Comparison of ENCODE assay signal across 15 cellular contexts in genomic region chr17:39705786-39706348, GRCh38. TPM values are rescaled to one million over a fixed set of nuclear protein-coding genes. Genes with fewer than 3 reads are reported as not detected.
DNase-seq lines count a peak whose midpoint lies in the region; ATAC-seq and TF ChIP-seq lines count a peak whose summit lies in the region.
"Had no signal": no experiment of that assay in that cellular context is flagged by ENCODE, and none has a peak within 500 bp of the region (broad histone marks: within the 10 kb centered on the region; RNA-seq: fewer than 3 reads in every experiment).

No MANE protein-coding gene starts in this region.

- no peak overlapping the region for H2AK5ac ChIP-seq in mesendoderm (ENCODE audit: low read length)

- no peak overlapping the region for H3K9ac ChIP-seq in iPS-18a (ENCODE audit: low read length)
- H3K9ac ChIP-seq in mesendoderm (ENCODE audit: low read length), result no peak overlapping the region

- H4K8ac ChIP-seq in mesendoderm (ENCODE audit: low read depth, low read length), result no peak overlapping the region

- CTCF ChIA-PET in WTC11 (lab: Charles Lee), result interaction anchor here (1.0 to 7.9 kb wide), 13 partner anchors 10 to 84 kb away, joined by 3 to 77 read pairs (median 6); partner anchors contain the start of genes MIEN1 and PNMT
- CTCF ChIA-PET in activated CD8-positive, alpha-beta T cell treated with anti-CD3 and anti-CD28 coated beads for 36 hours (lab: Charles Lee), result no interaction called here

- H2BK15ac ChIP-seq in mesendoderm (replicated peaks; ENCODE audit: low read depth), result no peak overlapping the region

- H3K27ac Mint-ChIP-seq in GM23338 (peak overlapping the region; percentile 89; the same call in 1 of the 2 replicates), WTC11 (peak overlapping the region; percentile 92)
- H3K27ac Mint-ChIP-seq in activated CD8-positive, alpha-beta T cell treated with anti-CD3 and anti-CD28 coated beads for 36 hours, result no peak overlapping the region
- no peak overlapping the region for H3K27ac Mint-ChIP-seq in activated naive CD8-positive, alpha-beta T cell treated with anti-CD3 and anti-CD28 coated beads, Interleukin-2, amount 50 U/mL, for 24 hours
- H3K27ac Mint-ChIP-seq: HFFc6 had no signal

- no peak overlapping the region for H4K5ac ChIP-seq in mesendoderm (ENCODE audit: low read length)

- ATAC-seq in GM23338 (peak; percentile 11), WTC11 (0 out of 2 replicates have a peak, but pooled peaks have one; percentile 4)
- ATAC-seq in activated CD8-positive, alpha-beta T cell treated with anti-CD3 and anti-CD28 coated beads for 36 hours, result no peak
- ATAC-seq in activated naive CD8-positive, alpha-beta T cell treated with anti-CD3 and anti-CD28 coated beads, Interleukin-2, amount 50 U/mL, for 24 hours, result no peak

- H3K9me2 ChIP-seq in GM23338 (ENCODE audit: insufficient read depth), result no peaks in the 10 kb centered on the region

- H3K27ac ChIP-seq in GM23338 (ENCODE audit: low read depth) (peak overlapping the region; percentile 63), iPS-18a (ENCODE audit: low read length) (peak overlapping the region; percentile 30), prostate gland (peak overlapping the region; percentile 98), mesendoderm (ENCODE audit: low read depth, low read length) (no peak overlapping the region)
- H3K27ac ChIP-seq: neutrophil, uterus had no signal

- H3K9me3 Mint-ChIP-seq in GM23338, result no peaks in the 10 kb centered on the region
- no peaks in the 10 kb centered on the region for H3K9me3 Mint-ChIP-seq in WTC11
- H3K9me3 Mint-ChIP-seq in activated CD8-positive, alpha-beta T cell treated with anti-CD3 and anti-CD28 coated beads for 36 hours, result no peaks in the 10 kb centered on the region
- no peaks in the 10 kb centered on the region for H3K9me3 Mint-ChIP-seq in activated naive CD8-positive, alpha-beta T cell treated with anti-CD3 and anti-CD28 coated beads, Interleukin-2, amount 50 U/mL, for 24 hours
- H3K9me3 Mint-ChIP-seq: HFFc6 had no signal

- DNase-seq in GM23338 (ENCODE audit: low spot score) (no peak), WTC11 (ENCODE audit: low spot score) (no peak), prostate gland (ENCODE audit: low spot score) (peak; percentile 87), DMS 273 (lab: John Stamatoyannopoulos, UW; ENCODE audit: unreplicated experiment) (no peak), mesendoderm (no peak)
- no peak for DNase-seq in activated CD8-positive, alpha-beta T cell treated with anti-CD3 and anti-CD28 coated beads for 36 hours
- DNase-seq in activated naive CD8-positive, alpha-beta T cell treated with anti-CD3 and anti-CD28 coated beads, Interleukin-2, amount 50 U/mL, for 24 hours, result no peak
- DNase-seq: activated effector memory CD4-positive, alpha-beta T cell treated with anti-CD3 and anti-CD28 coated beads, Interleukin-2, amount 50 U/mL, for 16 hours; HFFc6; hippocampal formation; NCI-H1930; uterus had no signal

- H3K79me2 ChIP-seq in GM23338 (replicated peaks; ENCODE audit: insufficient read depth) (peaks cover 66% of the 10 kb centered on the region), mesendoderm (ENCODE audit: control insufficient read depth, insufficient read depth, low read length) (peaks cover 48% of the 10 kb centered on the region)

- H3K4me3 Mint-ChIP-seq in GM23338 (no peak overlapping the region), WTC11 (no peak overlapping the region)
- H3K4me3 Mint-ChIP-seq in activated CD8-positive, alpha-beta T cell treated with anti-CD3 and anti-CD28 coated beads for 36 hours, result no peak overlapping the region
- no peak overlapping the region for H3K4me3 Mint-ChIP-seq in activated naive CD8-positive, alpha-beta T cell treated with anti-CD3 and anti-CD28 coated beads, Interleukin-2, amount 50 U/mL, for 24 hours
- H3K4me3 Mint-ChIP-seq: HFFc6 had no signal

- 26% methylated on average over 12 of the region's 12 CpGs for WGBS in prostate gland
- WGBS in mesendoderm (ENCODE audit: extremely low coverage, insufficient coverage, low lambda C conversion rate), result no CpG with 5 or more reads among the region's 12 CpGs

- 0 out of 2 replicates have a peak, but pooled peaks cover 2% of the 10 kb centered on the region for H3F3A ChIP-seq in GM23338 (replicated peaks; ENCODE audit: low read depth)

- POLR2A ChIA-PET in WTC11 (lab: Charles Lee), result interaction anchor here (1.1 to 1.4 kb wide), 2 partner anchors 10 to 17 kb away, joined by 4 to 9 read pairs; partner anchors contain the start of gene PGAP3
- POLR2A ChIA-PET in activated CD8-positive, alpha-beta T cell treated with anti-CD3 and anti-CD28 coated beads for 36 hours (lab: Charles Lee), result no interaction called here

- H3K79me1 ChIP-seq in mesendoderm (ENCODE audit: low read length), result peaks cover 12% of the 10 kb centered on the region

- peaks cover 50% of the 10 kb centered on the region for H3K4me1 Mint-ChIP-seq in GM23338
- peaks cover 51% of the 10 kb centered on the region for H3K4me1 Mint-ChIP-seq in WTC11
- peaks cover 12% of the 10 kb centered on the region for H3K4me1 Mint-ChIP-seq in activated CD8-positive, alpha-beta T cell treated with anti-CD3 and anti-CD28 coated beads for 36 hours (ENCODE audit: low read depth)
- peaks cover 13% of the 10 kb centered on the region for H3K4me1 Mint-ChIP-seq in activated naive CD8-positive, alpha-beta T cell treated with anti-CD3 and anti-CD28 coated beads, Interleukin-2, amount 50 U/mL, for 24 hours

- H3K27me3 Mint-ChIP-seq in GM23338 (ENCODE audit: insufficient read depth, low read depth, poor library complexity), result peaks cover 2% of the 10 kb centered on the region
- no peaks in the 10 kb centered on the region for H3K27me3 Mint-ChIP-seq in WTC11 (ENCODE audit: low read depth)
- peaks cover 12% of the 10 kb centered on the region for H3K27me3 Mint-ChIP-seq in activated CD8-positive, alpha-beta T cell treated with anti-CD3 and anti-CD28 coated beads for 36 hours
- peaks cover 13% of the 10 kb centered on the region for H3K27me3 Mint-ChIP-seq in activated naive CD8-positive, alpha-beta T cell treated with anti-CD3 and anti-CD28 coated beads, Interleukin-2, amount 50 U/mL, for 24 hours

- no peak overlapping the region for H3K56ac ChIP-seq in mesendoderm (ENCODE audit: low read length)

- H3K36me3 Mint-ChIP-seq in GM23338 (ENCODE audit: low read depth) (peaks cover 59% of the 10 kb centered on the region), WTC11 (peaks cover 39% of the 10 kb centered on the region)
- H3K36me3 Mint-ChIP-seq in activated CD8-positive, alpha-beta T cell treated with anti-CD3 and anti-CD28 coated beads for 36 hours (ENCODE audit: low read depth), result no peaks in the 10 kb centered on the region
- H3K36me3 Mint-ChIP-seq in activated naive CD8-positive, alpha-beta T cell treated with anti-CD3 and anti-CD28 coated beads, Interleukin-2, amount 50 U/mL, for 24 hours (ENCODE audit: low read depth), result no peaks in the 10 kb centered on the region

- H3K27me3 ChIP-seq in GM23338 (ENCODE audit: insufficient read depth), result no peaks in the 10 kb centered on the region
- no peaks in the 10 kb centered on the region for H3K27me3 ChIP-seq in iPS-18a (ENCODE audit: control insufficient read depth, insufficient read depth, low read length)
- H3K27me3 ChIP-seq in prostate gland (replicated peaks; ENCODE audit: insufficient read depth), result no peaks in the 10 kb centered on the region
- no peaks in the 10 kb centered on the region for H3K27me3 ChIP-seq in mesendoderm (ENCODE audit: insufficient read depth, low read length, poor library complexity)
- H3K27me3 ChIP-seq: uterus had no signal

- H2BK120ac ChIP-seq in mesendoderm (ENCODE audit: low read depth, low read length), result no peak overlapping the region

- TF ChIP-seq CTCF in GM23338 (conservative IDR thresholded peaks at IDR 0.05; ENCODE audit: low read depth in 2 of 2) (no peak), WTC11 (IDR thresholded peaks at IDR 0.05) (no peak), prostate gland (IDR thresholded peaks at IDR 0.05) (peak in 2 of 4 experiments; percentile 18 to 57)
- no peak for TF ChIP-seq CTCF in activated CD8-positive, alpha-beta T cell treated with anti-CD3 and anti-CD28 coated beads for 36 hours (IDR thresholded peaks at IDR 0.05)

- no peak overlapping the region for H3K18ac ChIP-seq in mesendoderm (ENCODE audit: low read length)

- H3K4me1 ChIP-seq in GM23338 (ENCODE audit: insufficient read depth) (peaks cover 47% of the 10 kb centered on the region), iPS-18a (ENCODE audit: control insufficient read depth, low read depth, low read length) (peaks cover 43% of the 10 kb centered on the region), prostate gland (replicated peaks) (peaks cover 48% of the 10 kb centered on the region), mesendoderm (ENCODE audit: control insufficient read depth, low read depth, low read length) (peaks cover 12% of the 10 kb centered on the region)
- H3K4me1 ChIP-seq: uterus had no signal

- H3K4me2 ChIP-seq in GM23338 (peak overlapping the region; percentile 62; the same call in 1 of the 2 replicates), mesendoderm (ENCODE audit: low read length) (no peak overlapping the region)

- H3K9me3 ChIP-seq in iPS-18a (ENCODE audit: control insufficient read depth, low read depth, low read length) (no peaks in the 10 kb centered on the region), prostate gland (no peaks in the 10 kb centered on the region)
- H3K9me3 ChIP-seq: neutrophil, uterus had no signal

- H3K23ac ChIP-seq in mesendoderm (ENCODE audit: low read length), result no peak overlapping the region

- no peak for TF ChIP-seq POLR2A in prostate gland (IDR thresholded peaks at IDR 0.05)

- no peak overlapping the region for H2AFZ ChIP-seq in GM23338

- intact Hi-C loops in prostate gland (cut with DNase I), result no loop called here
- intact Hi-C loops in activated CD8-positive, alpha-beta T cell treated with anti-CD3 and anti-CD28 coated beads for 36 hours (cut with micrococcal nuclease), result no loop called here

- H2BK5ac ChIP-seq in mesendoderm (ENCODE audit: low read length), result no peak overlapping the region

- no peak overlapping the region for H3K4ac ChIP-seq in mesendoderm (ENCODE audit: low read depth, low read length)

- H3K36me3 ChIP-seq in GM23338 (ENCODE audit: insufficient read depth) (peaks cover 20% of the 10 kb centered on the region), iPS-18a (ENCODE audit: control insufficient read depth, low read depth, low read length) (peaks cover 42% of the 10 kb centered on the region), prostate gland (peaks cover 2 to 20% of the 10 kb centered on the region in 2 donors), mesendoderm (ENCODE audit: control insufficient read depth, insufficient read depth, low read length) (peaks cover 10% of the 10 kb centered on the region)
- H3K36me3 ChIP-seq: neutrophil, uterus had no signal

- H4K20me1 ChIP-seq in GM23338 (replicated peaks; ENCODE audit: insufficient read depth), result peaks cover 32% of the 10 kb centered on the region

- H3K4me3 ChIP-seq in GM23338, result no peak overlapping the region
- H3K4me3 ChIP-seq in iPS-18a (ENCODE audit: low read length), result no peak overlapping the region
- H3K4me3 ChIP-seq in prostate gland, result peak overlapping the region in 1 of 2 donors; percentile 13
- H3K4me3 ChIP-seq in mesendoderm (ENCODE audit: low read length), result no peak overlapping the region
- H3K4me3 ChIP-seq: uterus had no signal

RNA-seq across cellular contexts. Expression of gene ERBB2, which starts 6.0 kb away (rescaled TPM):
- total RNA-seq in GM23338 (2014; rRNA removed; shearing (Covaris generic)), result 193 and 196 TPM in 2 replicates
- 44.9 and 46.2 TPM in 2 replicates for polyA plus RNA-seq in GM23338 (2016; fragmentation: Nextera tagmentation; extraction: Ambion mirVana)
- total RNA-seq in WTC11 (2021) (153 to 209 TPM (median 158 TPM) in 3 replicates), prostate gland (100 to 1,000 TPM; 112 to 172 TPM)
- total RNA-seq in activated CD8-positive, alpha-beta T cell treated with anti-CD3 and anti-CD28 coated beads for 36 hours, result 1 to 10 TPM; 5.2 TPM
- polyA plus RNA-seq in mesendoderm (2013, experiment 1 of 2), result 73.2 TPM
- polyA plus RNA-seq in mesendoderm (2013, experiment 2 of 2), result 72.9 TPM

RNA-seq across cellular contexts. Expression of gene PGAP3, which starts 18.0 kb away (rescaled TPM):
- 10.7 and 12.8 TPM in 2 replicates for total RNA-seq in GM23338 (2014; rRNA removed; shearing (Covaris generic))
- 7.0 and 8.2 TPM in 2 replicates for polyA plus RNA-seq in GM23338 (2016; fragmentation: Nextera tagmentation; extraction: Ambion mirVana)
- total RNA-seq in WTC11 (2021) (24.3 to 25.7 TPM (median 24.9 TPM) in 3 replicates), prostate gland (10 to 100 TPM; 44.6 to 50.0 TPM)
- total RNA-seq in activated CD8-positive, alpha-beta T cell treated with anti-CD3 and anti-CD28 coated beads for 36 hours, result 1 to 10 TPM; 6.4 to 7.4 TPM
- polyA plus RNA-seq in mesendoderm (2013, experiment 1 of 2), result 8.3 TPM
- 7.7 TPM for polyA plus RNA-seq in mesendoderm (2013, experiment 2 of 2)

RNA-seq across cellular contexts. Expression of gene MIEN1, which starts 24.5 kb away (rescaled TPM):
- total RNA-seq in GM23338 (2014; rRNA removed; shearing (Covaris generic)), result 24.3 and 37.1 TPM in 2 replicates
- 91.8 and 106 TPM in 2 replicates for polyA plus RNA-seq in GM23338 (2016; fragmentation: Nextera tagmentation; extraction: Ambion mirVana)
- 40.6 to 46.7 TPM (median 46.5 TPM) in 3 replicates for total RNA-seq in WTC11 (2021)
- total RNA-seq in prostate gland, result 100 to 1,000 TPM in 1 of 2 donors, 10 to 100 TPM in 1; 46.5 to 119 TPM
- total RNA-seq in activated CD8-positive, alpha-beta T cell treated with anti-CD3 and anti-CD28 coated beads for 36 hours, result 10 to 100 TPM; 32.5 to 34.0 TPM
- 27.3 TPM for polyA plus RNA-seq in mesendoderm (2013, experiment 1 of 2)
- polyA plus RNA-seq in mesendoderm (2013, experiment 2 of 2), result 29.9 TPM

RNA-seq across cellular contexts. Expression of gene GRB7, which starts 31.9 kb away (rescaled TPM):
- total RNA-seq in GM23338 (2014; rRNA removed; shearing (Covaris generic)), result 23.1 and 28.9 TPM in 2 replicates
- polyA plus RNA-seq in GM23338 (2016; fragmentation: Nextera tagmentation; extraction: Ambion mirVana), result 12.8 and 13.1 TPM in 2 replicates
- total RNA-seq in WTC11 (2021), result 42.4 to 48.5 TPM (median 44.0 TPM) in 3 replicates
- total RNA-seq in prostate gland, result 10 to 100 TPM; 25.7 to 32.6 TPM
- 1 to 10 TPM in 1 of 2 experiments, not detected in 1; 1.2 TPM for total RNA-seq in activated CD8-positive, alpha-beta T cell treated with anti-CD3 and anti-CD28 coated beads for 36 hours
- 18.5 TPM for polyA plus RNA-seq in mesendoderm (2013, experiment 1 of 2)
- polyA plus RNA-seq in mesendoderm (2013, experiment 2 of 2), result 18.7 TPM
- total RNA-seq: HFFc6, RPMI7951 had no signal

RNA-seq across cellular contexts. Expression of gene PNMT, which starts 37.6 kb away (rescaled TPM):
- 1.9 and 2.3 TPM in 2 replicates for total RNA-seq in GM23338 (2014; rRNA removed; shearing (Covaris generic))
- 2.5 and 4.4 TPM in 2 replicates for polyA plus RNA-seq in GM23338 (2016; fragmentation: Nextera tagmentation; extraction: Ambion mirVana)
- 2.4 to 3.1 TPM (median 2.7 TPM) in 3 replicates for total RNA-seq in WTC11 (2021)
- total RNA-seq in prostate gland, result 1 to 10 TPM; 2.7 to 5.8 TPM
- total RNA-seq in activated CD8-positive, alpha-beta T cell treated with anti-CD3 and anti-CD28 coated beads for 36 hours, result under 1 TPM in 1 of 2 experiments, not detected in 1; 0.40 TPM
- 0.81 TPM for polyA plus RNA-seq in mesendoderm (2013, experiment 1 of 2)
- 0.63 TPM for polyA plus RNA-seq in mesendoderm (2013, experiment 2 of 2)
- total RNA-seq: RPMI7951 had no signal

Comparison
In these comparisons a context has a peak if more than half of its experiments do, and no peak if none do; other contexts are left out.
1. ATAC-seq: peak in GM23338 (single experiment) and WTC11 (single experiment); none in activated CD8-positive, alpha-beta T cell treated with anti-CD3 and anti-CD28 coated beads for 36 hours (single experiment) and activated naive CD8-positive, alpha-beta T cell treated with anti-CD3 and anti-CD28 coated beads, Interleukin-2, amount 50 U/mL, for 24 hours (single experiment).
2. H3K27ac Mint-ChIP-seq: peak in GM23338 (single experiment) and WTC11 (single experiment); none in activated CD8-positive, alpha-beta T cell treated with anti-CD3 and anti-CD28 coated beads for 36 hours (single experiment) and activated naive CD8-positive, alpha-beta T cell treated with anti-CD3 and anti-CD28 coated beads, Interleukin-2, amount 50 U/mL, for 24 hours (single experiment).
3. RNA of gene ERBB2, which starts 6.0 kb away (total RNA-seq): 153 to 209 TPM in WTC11, 193 to 196 TPM in GM23338 and 112 to 172 TPM in prostate gland; 5.2 TPM in activated CD8-positive, alpha-beta T cell treated with anti-CD3 and anti-CD28 coated beads for 36 hours; every median in the first group is over 10 times any median in the second.